Comparison of ENCODE assay signal across 11 cellular contexts in genomic region chr15:88636654-88637053, GRCh38. TPM values are rescaled to one million over a fixed set of nuclear protein-coding genes. Genes with fewer than 3 reads are reported as not detected.
DNase-seq lines count a peak whose midpoint lies in the region; ATAC-seq and TF ChIP-seq lines count a peak whose summit lies in the region.
"Had no signal": no experiment of that assay in that cellular context is flagged by ENCODE, and none has a peak within 500 bp of the region (broad histone marks: within the 10 kb centered on the region; RNA-seq: fewer than 3 reads in every experiment).

No MANE protein-coding gene starts in this region.

- no peak overlapping the region for H3K27ac ChIP-seq in WERI-Rb-1
- H3K27ac ChIP-seq in thymus (ENCODE audit: low read depth), result peak overlapping the region; percentile 100

- H3K4me3 ChIP-seq in WERI-Rb-1 (ENCODE audit: low read depth, low read length), result no peak overlapping the region
- no peak overlapping the region for H3K4me3 ChIP-seq in fibroblast of villous mesenchyme (ENCODE audit: low read depth, low read length)
- H3K4me3 ChIP-seq in thymus (ENCODE audit: low read length), result peak overlapping the region; percentile 58
- H3K4me3 ChIP-seq in foreskin fibroblast (ENCODE audit: low read depth in 1 of 2, low read length in 2 of 2), result no peak overlapping the region
- H3K4me3 ChIP-seq: adrenal gland, mucosa of descending colon had no signal

- H3K9me3 ChIP-seq in WERI-Rb-1 (ENCODE audit: severe bottlenecking), result no peaks in the 10 kb centered on the region
- H3K9me3 ChIP-seq in thymus (ENCODE audit: control insufficient read depth), result peaks cover 1% of the 10 kb centered on the region
- H3K9me3 ChIP-seq: adrenal gland, mucosa of descending colon had no signal

- 96% methylated on average over 5 of the region's 5 CpGs for WGBS in thymus

- TF ChIP-seq CTCF in WERI-Rb-1 (IDR thresholded peaks at IDR 0.05; ENCODE audit: low read depth, low read length), result no peak
- no peak for TF ChIP-seq CTCF in fibroblast of villous mesenchyme (IDR thresholded peaks at IDR 0.05; ENCODE audit: insufficient read depth, low read depth, low read length)
- no peak for TF ChIP-seq CTCF in foreskin fibroblast (IDR thresholded peaks at IDR 0.05; ENCODE audit: low read depth, low read length)

- peak overlapping the region; percentile 88 for H3K4me3 Mint-ChIP-seq in activated CD4-positive, alpha-beta T cell treated with anti-CD3 and anti-CD28 coated beads, Interleukin-2, amount 10 ng/mL, durations not matched to agents 7 days and 5 days

- no peaks in the 10 kb centered on the region for H3K9me3 Mint-ChIP-seq in activated CD4-positive, alpha-beta T cell treated with anti-CD3 and anti-CD28 coated beads, Interleukin-2, amount 10 ng/mL, durations not matched to agents 7 days and 5 days

- peaks cover 73% of the 10 kb centered on the region for H3K36me3 Mint-ChIP-seq in activated CD4-positive, alpha-beta T cell treated with anti-CD3 and anti-CD28 coated beads, Interleukin-2, amount 10 ng/mL, durations not matched to agents 7 days and 5 days (ENCODE audit: low read depth)

- peaks cover 54% of the 10 kb centered on the region for H3K4me1 ChIP-seq in thymus (ENCODE audit: control insufficient read depth, insufficient read depth, low read length)

- no peaks in the 10 kb centered on the region for H3K27me3 Mint-ChIP-seq in activated CD4-positive, alpha-beta T cell treated with anti-CD3 and anti-CD28 coated beads, Interleukin-2, amount 10 ng/mL, durations not matched to agents 7 days and 5 days

- H3K27me3 ChIP-seq in WERI-Rb-1 (ENCODE audit: insufficient read depth, low read depth, severe bottlenecking) (no peaks in the 10 kb centered on the region), thymus (ENCODE audit: control insufficient read depth, insufficient read depth) (no peaks in the 10 kb centered on the region)
- H3K27me3 ChIP-seq: adrenal gland had no signal

- DNase-seq in activated CD4-positive, alpha-beta T cell treated with anti-CD3 and anti-CD28 coated beads, Interleukin-2, amount 10 ng/mL, durations not matched to agents 7 days and 5 days, result no peak
- DNase-seq in activated CD4-positive, alpha-beta T cell treated with anti-CD3 and anti-CD28 coated beads for 4 hours, result no peak
- DNase-seq in WERI-Rb-1, result peak; percentile 55
- peak; percentile 65 for DNase-seq in fibroblast of villous mesenchyme (ENCODE audit: low read depth)
- DNase-seq in foreskin fibroblast, result no peak
- DNase-seq in NCI-H345 (lab: John Stamatoyannopoulos, UW), result no peak

- H3K36me3 ChIP-seq in WERI-Rb-1, result peaks cover 32% of the 10 kb centered on the region
- peaks cover 19% of the 10 kb centered on the region for H3K36me3 ChIP-seq in thymus (ENCODE audit: control insufficient read depth, insufficient read depth)
- H3K36me3 ChIP-seq: adrenal gland had no signal

- CTCF ChIA-PET in activated CD4-positive, alpha-beta T cell treated with anti-CD3 and anti-CD28 coated beads, Interleukin-2, amount 10 ng/mL, durations not matched to agents 7 days and 5 days (lab: Charles Lee), result interaction anchor here (1.6 to 3.0 kb wide), 2 partner anchors 9 to 12 kb away, joined by 5 to 17 read pairs; no protein-coding TSS in a partner anchor

- H3K4me1 Mint-ChIP-seq in activated CD4-positive, alpha-beta T cell treated with anti-CD3 and anti-CD28 coated beads, Interleukin-2, amount 10 ng/mL, durations not matched to agents 7 days and 5 days, result peaks cover 75% of the 10 kb centered on the region

- no peak for ATAC-seq in HG02571 (IDR thresholded peaks at IDR 0.05; ENCODE audit: unreplicated experiment)

- POLR2A ChIA-PET in activated CD4-positive, alpha-beta T cell treated with anti-CD3 and anti-CD28 coated beads, Interleukin-2, amount 10 ng/mL, durations not matched to agents 7 days and 5 days (lab: Charles Lee), result interaction anchor here (1.0 kb wide), 1 partner anchor 12 kb away, joined by 4 read pairs; no protein-coding TSS in a partner anchor

- H3K27ac Mint-ChIP-seq in activated CD4-positive, alpha-beta T cell treated with anti-CD3 and anti-CD28 coated beads, Interleukin-2, amount 10 ng/mL, durations not matched to agents 7 days and 5 days, result peak overlapping the region; percentile 96

RNA-seq across cellular contexts. Expression of gene ISG20, which starts 2.2 kb away (rescaled TPM):
- 100 to 1,000 TPM; 206 to 236 TPM for total RNA-seq in activated CD4-positive, alpha-beta T cell treated with anti-CD3 and anti-CD28 coated beads, Interleukin-2, amount 10 ng/mL, durations not matched to agents 7 days and 5 days
- total RNA-seq in fibroblast of villous mesenchyme, result 1.3 and 3.0 TPM in 2 replicates
- 272 TPM for polyA plus RNA-seq in thymus
- total RNA-seq: temporal lobe had no signal

RNA-seq across cellular contexts. Expression of gene AEN, which starts 15.5 kb away (rescaled TPM):
- 10 to 100 TPM; 45.7 to 52.5 TPM for total RNA-seq in activated CD4-positive, alpha-beta T cell treated with anti-CD3 and anti-CD28 coated beads, Interleukin-2, amount 10 ng/mL, durations not matched to agents 7 days and 5 days
- total RNA-seq in fibroblast of villous mesenchyme, result 64.7 and 81.6 TPM in 2 replicates
- polyA plus RNA-seq in thymus, result 14.1 TPM

Comparison
In these comparisons a context has a peak if more than half of its experiments do, and no peak if none do; other contexts are left out.
1. DNase-seq: peak in WERI-Rb-1 (single experiment) and fibroblast of villous mesenchyme (single experiment); none in activated CD4-positive, alpha-beta T cell treated with anti-CD3 and anti-CD28 coated beads, Interleukin-2, amount 10 ng/mL, durations not matched to agents 7 days and 5 days (single experiment), activated CD4-positive, alpha-beta T cell treated with anti-CD3 and anti-CD28 coated beads for 4 hours (0 of 2), foreskin fibroblast (0 of 2) and NCI-H345 (single experiment).
2. RNA of gene ISG20, which starts 2.2 kb away (total RNA-seq): 206 to 236 TPM in activated CD4-positive, alpha-beta T cell treated with anti-CD3 and anti-CD28 coated beads, Interleukin-2, amount 10 ng/mL, durations not matched to agents 7 days and 5 days; 1.3 to 3.0 TPM in fibroblast of villous mesenchyme; every median in the first group is over 10 times any median in the second.